26 cellular contexts compared by ENCODE assay signal in genomic region chr18:13480856-13481255, GRCh38.
DNase-seq lines count a peak whose midpoint lies in the region; ATAC-seq and TF ChIP-seq lines count a peak whose summit lies in the region.
"Had no signal": no experiment of that assay in that cellular context is flagged by ENCODE, and none has a peak within 500 bp of the region (broad histone marks: within the 10 kb centered on the region; RNA-seq: fewer than 3 reads in every experiment).

No MANE protein-coding gene starts in this region.

- H3K4me1 Mint-ChIP-seq in effector memory CD8-positive, alpha-beta T cell (ENCODE audit: low read depth in 2 of 2) = peaks cover 16 to 17% of the 10 kb centered on the region in 2 donors
- peaks cover 32% of the 10 kb centered on the region for H3K4me1 Mint-ChIP-seq in stimulated activated effector memory CD8-positive, alpha-beta T cell treated with anti-CD3 and anti-CD28 coated beads, Interleukin-12 subunit alpha, Interleukin-12 subunit beta, amount 100 ng/mL, for 72 hours

- H3K4me3 Mint-ChIP-seq in effector memory CD8-positive, alpha-beta T cell = no peak overlapping the region
- no peak overlapping the region for H3K4me3 Mint-ChIP-seq in stimulated activated effector memory CD8-positive, alpha-beta T cell treated with anti-CD3 and anti-CD28 coated beads, Interleukin-12 subunit alpha, Interleukin-12 subunit beta, amount 100 ng/mL, for 72 hours
- H3K4me3 Mint-ChIP-seq: WTC11 had no signal

- peaks cover 98% of the 10 kb centered on the region for H3K79me2 ChIP-seq in DND-41 (ENCODE audit: insufficient read depth, low read length)

- H4K20me1 ChIP-seq in BLaER1 treated with 17β-estradiol and CSF1 and Interleukin-3, amounts not matched to agents 10 nM and 100 nM = peaks cover 0 to 47% (median 0%) of the 10 kb centered on the region in 11 experiments; a peak in 7 of 22 replicates
- H4K20me1 ChIP-seq in DND-41 (ENCODE audit: insufficient read depth, low read length) = peaks cover 74% of the 10 kb centered on the region

- H3K9me3 Mint-ChIP-seq in effector memory CD8-positive, alpha-beta T cell = no peaks in the 10 kb centered on the region
- H3K9me3 Mint-ChIP-seq in stimulated activated effector memory CD8-positive, alpha-beta T cell treated with anti-CD3 and anti-CD28 coated beads, Interleukin-12 subunit alpha, Interleukin-12 subunit beta, amount 100 ng/mL, for 72 hours = no peaks in the 10 kb centered on the region

- H3K9me3 ChIP-seq in BLaER1 treated with 17β-estradiol and CSF1 and Interleukin-3, amounts not matched to agents 10 nM and 100 nM (replicated peaks in 1 of 11) = peaks cover 0 to 38% (median 26%) of the 10 kb centered on the region in 11 experiments; a peak in 19 of 22 replicates
- H3K9me3 ChIP-seq in DND-41 (ENCODE audit: insufficient read depth, low read length, severe bottlenecking) = no peaks in the 10 kb centered on the region
- H3K9me3 ChIP-seq: gastrocnemius medialis, MG63, mucosa of descending colon, ovary, SJSA1, thoracic aorta, vagina had no signal

- H3K27me3 ChIP-seq in BLaER1 treated with 17β-estradiol and CSF1 and Interleukin-3, amounts not matched to agents 10 nM and 100 nM = no peaks in the 10 kb centered on the region
- H3K27me3 ChIP-seq in DND-41 (ENCODE audit: insufficient read depth, low read length, poor library complexity) = no peaks in the 10 kb centered on the region
- H3K27me3 ChIP-seq: brain microvascular endothelial cell, gastrocnemius medialis, MG63, ovary, SJSA1, vagina had no signal

- no peaks in the 10 kb centered on the region for H3K27me3 Mint-ChIP-seq in effector memory CD8-positive, alpha-beta T cell

- no peak overlapping the region for H3K4me3 ChIP-seq in BLaER1 treated with 17β-estradiol and CSF1 and Interleukin-3, amounts not matched to agents 10 nM and 100 nM
- no peak overlapping the region for H3K4me3 ChIP-seq in DND-41 (ENCODE audit: low read depth in 1 of 2, low read length in 2 of 2)
- H3K4me3 ChIP-seq: gastrocnemius medialis, MG63, mucosa of descending colon, ovary, SJSA1, skin epidermis, thoracic aorta, vagina had no signal

- H3K36me3 Mint-ChIP-seq in effector memory CD8-positive, alpha-beta T cell (ENCODE audit: insufficient read depth) = peaks cover 3% of the 10 kb centered on the region
- H3K36me3 Mint-ChIP-seq in stimulated activated effector memory CD8-positive, alpha-beta T cell treated with anti-CD3 and anti-CD28 coated beads, Interleukin-12 subunit alpha, Interleukin-12 subunit beta, amount 100 ng/mL, for 72 hours = peaks cover under 1% of the 10 kb centered on the region

- peak overlapping the region; percentile 19 to 84 for H3K27ac Mint-ChIP-seq in effector memory CD8-positive, alpha-beta T cell
- peak overlapping the region; percentile 88 for H3K27ac Mint-ChIP-seq in stimulated activated effector memory CD8-positive, alpha-beta T cell treated with anti-CD3 and anti-CD28 coated beads, Interleukin-12 subunit alpha, Interleukin-12 subunit beta, amount 100 ng/mL, for 72 hours

- H2AFZ ChIP-seq in DND-41 (ENCODE audit: low read depth, low read length) = no peak overlapping the region

- peaks cover 25 to 51% (median 44%) of the 10 kb centered on the region in 10 experiments for H3K4me1 ChIP-seq in BLaER1 treated with 17β-estradiol and CSF1 and Interleukin-3, amounts not matched to agents 10 nM and 100 nM
- 0 out of 2 replicates have a peak, but pooled peaks cover 5% of the 10 kb centered on the region for H3K4me1 ChIP-seq in DND-41 (ENCODE audit: insufficient read depth, low read length)
- H3K4me1 ChIP-seq: gastrocnemius medialis, SJSA1 had no signal

- peaks cover 31 to 72% (median 54%) of the 10 kb centered on the region in 11 experiments for H3K36me3 ChIP-seq in BLaER1 treated with 17β-estradiol and CSF1 and Interleukin-3, amounts not matched to agents 10 nM and 100 nM
- H3K36me3 ChIP-seq in DND-41 (ENCODE audit: insufficient read depth, low read length) = peaks cover 82% of the 10 kb centered on the region
- H3K36me3 ChIP-seq: brain microvascular endothelial cell, gastrocnemius medialis, MG63, ovary, SJSA1, thoracic aorta, vagina had no signal

- peak overlapping the region; percentile 61 to 93 (median 88); a peak in 21 of 22 replicates for H3K4me2 ChIP-seq in BLaER1 treated with 17β-estradiol and CSF1 and Interleukin-3, amounts not matched to agents 10 nM and 100 nM
- H3K4me2 ChIP-seq in DND-41 (ENCODE audit: insufficient read depth, low read length) = no peak overlapping the region

- DNase-seq in DND-41 (no peak), DMS53 treated with DMSO at 0.1 percent for 48 hours (lab: John Stamatoyannopoulos, UW; ENCODE audit: unreplicated experiment) (no peak)
- DNase-seq in effector memory CD8-positive, alpha-beta T cell = no peak
- DNase-seq in stimulated activated effector memory CD8-positive, alpha-beta T cell treated with anti-CD3 and anti-CD28 coated beads, Interleukin-12 subunit alpha, Interleukin-12 subunit beta, amount 100 ng/mL, for 72 hours (ENCODE audit: low spot score in 2 of 2) = no peak
- DNase-seq: activated naive CD4-positive, alpha-beta T cell treated with anti-CD3 and anti-CD28 coated beads, Interleukin-2, amount 50 U/mL, for 16 hours; amniotic stem cell; brain microvascular endothelial cell; C1 segment of cervical spinal cord; gastrocnemius medialis; KG1; MG63; mucosa of descending colon; NCI-H2029; NCI-H524 treated with DMSO at 0.1 percent for 48 hours; OCI-M1; ovary; stimulated activated naive CD4-positive, alpha-beta T cell treated with Interleukin-2 at 50 U/mL for 16 hours had no signal

- peak overlapping the region in 9 of 11 experiments; percentile 43 to 81 (median 68); a peak in 11 of 22 replicates for H3K27ac ChIP-seq in BLaER1 treated with 17β-estradiol and CSF1 and Interleukin-3, amounts not matched to agents 10 nM and 100 nM
- H3K27ac ChIP-seq in DND-41 (ENCODE audit: low read length) = peak overlapping the region; percentile 56
- H3K27ac ChIP-seq: brain microvascular endothelial cell, gastrocnemius medialis, ovary, RWPE1, SJSA1, skin epidermis, thoracic aorta, vagina had no signal

- H3K9ac ChIP-seq in BLaER1 treated with 17β-estradiol and CSF1 and Interleukin-3, amounts not matched to agents 10 nM and 100 nM = peak overlapping the region in 3 of 11 experiments; percentile 61 to 66 (median 64); a peak in 3 of 22 replicates
- no peak overlapping the region for H3K9ac ChIP-seq in DND-41 (ENCODE audit: low read depth, low read length)

- no peak for TF ChIP-seq CTCF in DND-41 (IDR thresholded peaks at IDR 0.05; ENCODE audit: borderline replicate concordance, extremely low read depth, low read length, poor library complexity, severe bottlenecking)

- no peak for ATAC-seq in DND-41 (ENCODE audit: insufficient read depth, low read depth)
- no peak for ATAC-seq in effector memory CD8-positive, alpha-beta T cell (replicated peaks)
- no peak for ATAC-seq in stimulated activated effector memory CD8-positive, alpha-beta T cell treated with anti-CD3 and anti-CD28 coated beads, Interleukin-12 subunit alpha, Interleukin-12 subunit beta, amount 100 ng/mL, for 72 hours
- no peak for ATAC-seq in HG02938 (IDR thresholded peaks at IDR 0.05; ENCODE audit: unreplicated experiment)
- ATAC-seq in GM18873 (IDR thresholded peaks at IDR 0.05; ENCODE audit: low FRiP score, unreplicated experiment) = no peak
- ATAC-seq: gastrocnemius medialis, mucosa of descending colon, WTC11 had no signal
